ENCODE assay signal across 8 cellular contexts in the genomic region with DNA sequence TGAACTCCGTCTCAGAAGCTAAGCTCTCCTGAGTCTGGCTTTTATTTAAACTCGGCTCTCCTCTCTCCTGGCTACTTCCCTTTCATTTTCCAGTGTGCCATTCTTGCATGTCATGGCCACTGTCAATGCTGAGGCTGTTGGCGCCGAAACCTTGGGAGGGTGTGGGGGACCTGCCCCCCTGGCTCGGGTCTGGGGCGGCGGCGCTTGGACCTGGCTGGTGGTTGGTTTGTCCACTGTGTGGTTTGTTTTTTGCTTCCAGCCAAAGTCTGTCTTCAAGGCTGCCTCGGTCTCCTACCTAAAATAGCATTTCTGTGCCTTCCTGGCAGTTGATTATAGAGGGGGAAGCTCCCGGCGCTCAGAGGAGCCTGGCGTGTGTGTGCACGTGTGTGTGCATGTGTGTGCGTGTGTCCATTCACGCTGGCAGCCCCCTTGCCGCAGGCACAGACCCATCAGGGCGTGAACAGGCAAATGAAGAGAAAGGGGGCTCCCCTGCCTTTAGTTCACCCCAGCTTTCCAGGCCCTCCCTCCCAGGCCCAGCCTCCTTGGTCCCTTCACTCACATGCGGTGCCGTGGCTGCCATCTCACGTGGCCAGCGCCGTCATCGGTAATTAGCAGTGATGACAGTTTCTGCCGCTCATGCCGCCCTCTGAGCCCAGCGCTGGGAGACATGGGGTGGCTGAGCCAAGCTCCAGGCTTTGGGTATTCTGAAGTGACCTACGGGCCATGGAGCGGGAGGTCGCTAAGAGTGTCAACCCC.
DNase-seq lines count a peak whose midpoint lies in the region; ATAC-seq and TF ChIP-seq lines count a peak whose summit lies in the region.

No MANE protein-coding gene starts in this region.

- H3K27ac Mint-ChIP-seq in chondrocyte (ENCODE audit: unreplicated experiment) (peak overlapping the region; percentile 100), neural crest cell (ENCODE audit: unreplicated experiment) (no peak overlapping the region), nephron progenitor cell (no peak overlapping the region)

- no peak for ATAC-seq in HG02870 (IDR thresholded peaks at IDR 0.05; ENCODE audit: unreplicated experiment)

- no peaks in the 10 kb centered on the region for H3K27me3 Mint-ChIP-seq in chondrocyte (ENCODE audit: low read depth)
- no peaks in the 10 kb centered on the region for H3K27me3 Mint-ChIP-seq in neural crest cell (ENCODE audit: low read depth)
- H3K27me3 Mint-ChIP-seq in nephron progenitor cell (ENCODE audit: low read depth, poor library complexity) = peaks cover 8% of the 10 kb centered on the region

- H3K4me3 ChIP-seq in GM12875 (ENCODE audit: low read depth, low read length) (peak overlapping the region; percentile 77), NB4 (ENCODE audit: low read depth, low read length) (peak overlapping the region; percentile 87)

- H3K36me3 Mint-ChIP-seq in chondrocyte (ENCODE audit: low read depth) = no peaks in the 10 kb centered on the region
- H3K36me3 Mint-ChIP-seq in neural crest cell (ENCODE audit: low read depth) = no peaks in the 10 kb centered on the region
- H3K36me3 Mint-ChIP-seq in nephron progenitor cell (ENCODE audit: low read depth) = no peaks in the 10 kb centered on the region

- H3K4me3 Mint-ChIP-seq in chondrocyte (ENCODE audit: unreplicated experiment) = peak overlapping the region; percentile 93
- peak overlapping the region; percentile 54 for H3K4me3 Mint-ChIP-seq in neural crest cell
- no peak overlapping the region for H3K4me3 Mint-ChIP-seq in nephron progenitor cell

- TF ChIP-seq POLR2A in NB4 (IDR thresholded peaks at IDR 0.05; ENCODE audit: extremely low read depth, insufficient read length) = no peak

- H3K9me3 Mint-ChIP-seq in chondrocyte (ENCODE audit: low read depth) = no peaks in the 10 kb centered on the region
- H3K9me3 Mint-ChIP-seq in neural crest cell = no peaks in the 10 kb centered on the region
- H3K9me3 Mint-ChIP-seq in nephron progenitor cell = no peaks in the 10 kb centered on the region

- peak; percentile 75 for DNase-seq in NB4 (ENCODE audit: low read depth)
- DNase-seq in chondrocyte (ENCODE audit: low spot score) = peak; percentile 70
- DNase-seq in neural crest cell (ENCODE audit: low read depth, low spot score) = no peak
- no peak for DNase-seq in nephron progenitor cell
- DNase-seq in HuH-7.5 (ENCODE audit: low spot score) = no peak
- no peak for DNase-seq in activated naive CD4-positive, alpha-beta T cell treated with anti-CD3 and anti-CD28 coated beads, Interleukin-2, amount 50 U/mL, for 16 hours

- no peak for TF ChIP-seq CTCF in GM12875 (IDR thresholded peaks at IDR 0.05; ENCODE audit: borderline replicate concordance, insufficient read depth, low read depth, low read length)
- TF ChIP-seq CTCF in NB4 (IDR thresholded peaks at IDR 0.05; ENCODE audit: low read depth, low read length) = no peak
- no peak for TF ChIP-seq CTCF in chondrocyte (IDR thresholded peaks at IDR 0.05)
- TF ChIP-seq CTCF in neural crest cell (conservative IDR thresholded peaks at IDR 0.05) = no peak
- TF ChIP-seq CTCF in nephron progenitor cell (IDR thresholded peaks at IDR 0.05) = no peak

- H3K4me1 Mint-ChIP-seq in chondrocyte (ENCODE audit: low read depth) (peaks cover 92% of the 10 kb centered on the region), neural crest cell (peaks cover 60% of the 10 kb centered on the region), nephron progenitor cell (peaks cover 78% of the 10 kb centered on the region)

Comparison
In these comparisons a context has a peak if more than half of its experiments do, and no peak if none do; other contexts are left out.
1. DNase-seq: peak in NB4 (single experiment) and chondrocyte (single experiment); none in neural crest cell (single experiment), nephron progenitor cell (single experiment), HuH-7.5 (single experiment) and activated naive CD4-positive, alpha-beta T cell treated with anti-CD3 and anti-CD28 coated beads, Interleukin-2, amount 50 U/mL, for 16 hours (single experiment).